1 cellular context compared by ENCODE assay signal in genomic region chr16:23518435-23518891, GRCh38.
TF ChIP-seq lines count a peak whose summit lies in the region.

No MANE protein-coding gene starts in this region.

TF ChIP-seq in GM12878, 131 proteins besides CTCF, POLR2A, EP300 and RAD21 (continues in another document):
- TF ChIP-seq PAX8 (IDR thresholded peaks at IDR 0.05) (no peak), HSF1 (IDR thresholded peaks at IDR 0.05; ENCODE audit: low read depth, low read length) (no peak), ESRRA (IDR thresholded peaks at IDR 0.05; ENCODE audit: low read length) (no peak), USF1 (IDR thresholded peaks at IDR 0.05; ENCODE audit: borderline replicate concordance, extremely low read length, insufficient read depth, low read depth, low read length) (no peak), FOS (IDR thresholded peaks at IDR 0.05; ENCODE audit: borderline replicate concordance, extremely low read depth, insufficient read length) (no peak), ZNF274 (IDR thresholded peaks at IDR 0.05; ENCODE audit: insufficient read depth, insufficient read length) (no peak), CREM (IDR thresholded peaks at IDR 0.05; ENCODE audit: low read depth) (no peak), ZNF217 (IDR thresholded peaks at IDR 0.05) (no peak), TCF3 (IDR thresholded peaks at IDR 0.05; ENCODE audit: borderline replicate concordance, insufficient read depth, low read depth, low read length) (no peak), CHD2 (IDR thresholded peaks at IDR 0.05; ENCODE audit: borderline replicate concordance, low read depth, low read length) (no peak), SP1 (IDR thresholded peaks at IDR 0.05; ENCODE audit: low read depth, low read length) (no peak), SPI1 (IDR thresholded peaks at IDR 0.05; ENCODE audit: borderline replicate concordance, insufficient read depth, low read depth, low read length) (peak; percentile 32; the same call in 1 of the 2 replicates), POLR2AphosphoS2 (IDR thresholded peaks at IDR 0.05; ENCODE audit: low read depth, low read length) (no peak), IRF4 (IDR thresholded peaks at IDR 0.05; ENCODE audit: low read depth, low read length) (no peak), RB1 (IDR thresholded peaks at IDR 0.05; ENCODE audit: borderline replicate concordance) (no peak), RBBP5 (conservative IDR thresholded peaks at IDR 0.05) (no peak), KLF5 (IDR thresholded peaks at IDR 0.05; ENCODE audit: partially characterized antibody) (no peak), CEBPB (IDR thresholded peaks at IDR 0.05; ENCODE audit: borderline replicate concordance in 1 of 2, low read depth in 2 of 2, low read length in 2 of 2) (no peak), RCOR1 (conservative IDR thresholded peaks at IDR 0.05; ENCODE audit: low read depth, low read length) (no peak), ZNF207 (IDR thresholded peaks at IDR 0.05; ENCODE audit: borderline replicate concordance) (no peak), RELA (IDR thresholded peaks at IDR 0.05; ENCODE audit: borderline replicate concordance, partially characterized antibody) (no peak), ZNF24 (IDR thresholded peaks at IDR 0.05) (no peak), RELB (IDR thresholded peaks at IDR 0.05; ENCODE audit: low read depth) (no peak), TCF12 (IDR thresholded peaks at IDR 0.05; ENCODE audit: low read depth, low read length) (0 out of 2 replicates have a peak, but pooled peaks have one; percentile 22), DPF2 (IDR thresholded peaks at IDR 0.05) (no peak; the same call in 1 of the 2 replicates), CBX5 (IDR thresholded peaks at IDR 0.05; ENCODE audit: low read depth) (no peak), YY1 (IDR thresholded peaks at IDR 0.05; ENCODE audit: low read depth, low read length) (no peak), CBFB (IDR thresholded peaks at IDR 0.05; ENCODE audit: low read depth) (no peak), ASH2L (IDR thresholded peaks at IDR 0.05; ENCODE audit: borderline replicate concordance, low read depth) (no peak), RFX5 (IDR thresholded peaks at IDR 0.05; ENCODE audit: low read depth, low read length) (no peak), JUNB (IDR thresholded peaks at IDR 0.05) (no peak), CHD1 (IDR thresholded peaks at IDR 0.05; ENCODE audit: low read depth, low read length) (no peak), SIN3A (IDR thresholded peaks at IDR 0.05; ENCODE audit: low read depth, low read length) (no peak), PRDM15 (CRISPR knock-in tag; IDR thresholded peaks at IDR 0.05) (no peak), NKRF (conservative IDR thresholded peaks at IDR 0.05) (no peak), ATF2 (IDR thresholded peaks at IDR 0.05; ENCODE audit: low read length) (no peak), IRF3 (IDR thresholded peaks at IDR 0.05) (no peak), ATF7 (IDR thresholded peaks at IDR 0.05; ENCODE audit: low read depth) (0 out of 2 replicates have a peak, but pooled peaks have one; percentile 8), PKNOX1 (IDR thresholded peaks at IDR 0.05) (peak; percentile 73), ETV6 (conservative IDR thresholded peaks at IDR 0.05 in 1 of 2, IDR thresholded peaks at IDR 0.05 in 1 of 2; ENCODE audit: borderline replicate concordance in 1 of 2, low read depth in 1 of 2) (peak in 1 of 2 experiments; percentile 58; a peak in 1 of 4 replicates), GABPA (IDR thresholded peaks at IDR 0.05; ENCODE audit: low read depth) (no peak), ZBED1 (IDR thresholded peaks at IDR 0.05; ENCODE audit: borderline replicate concordance) (no peak), SMARCA5 (IDR thresholded peaks at IDR 0.05) (no peak), ZNF687 (IDR thresholded peaks at IDR 0.05) (no peak)
